ENCODE assay signal across 10 cellular contexts in the genomic region with DNA sequence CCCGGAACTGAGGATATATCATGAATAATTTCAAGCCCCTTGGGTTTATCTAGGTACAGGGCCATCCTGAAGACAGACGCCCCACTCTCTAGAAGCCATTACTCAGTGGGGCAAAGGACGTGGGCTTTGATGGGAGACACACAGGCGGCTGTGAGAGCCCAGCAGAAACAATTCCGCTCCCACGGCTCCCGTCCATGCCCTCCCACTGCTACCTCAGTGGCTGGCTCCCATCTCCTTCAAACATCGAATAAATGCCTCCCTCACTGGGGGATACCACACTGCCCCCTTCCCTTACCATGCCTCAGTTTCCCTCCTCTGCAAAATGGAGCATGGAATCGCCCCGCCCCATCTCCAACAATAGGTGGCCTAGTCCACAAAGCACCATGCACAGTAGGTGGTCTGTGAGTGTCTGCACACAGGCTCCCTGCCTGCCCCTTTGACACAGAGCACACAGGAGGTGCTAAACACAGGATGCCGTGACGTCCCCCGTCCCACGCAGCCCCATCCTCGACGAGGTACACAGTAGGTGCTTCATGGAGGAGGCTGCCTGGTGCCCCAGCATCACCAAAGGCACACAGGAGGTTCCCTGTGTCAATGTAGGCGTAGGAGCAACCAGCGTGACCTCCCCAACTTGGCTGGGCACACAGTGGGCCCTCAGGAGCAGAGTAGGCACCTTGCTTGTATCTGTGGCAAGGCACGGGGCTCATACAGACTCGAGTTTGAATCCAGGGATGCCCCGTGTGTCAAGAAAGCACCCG. TPM values are rescaled to one million over a fixed set of nuclear protein-coding genes. Genes with fewer than 3 reads are reported as not detected.
A peak's percentile ranks its signal among the peaks of the same experiment; 100 is the strongest.
DNase-seq lines count a peak whose midpoint lies in the region; ATAC-seq and TF ChIP-seq lines count a peak whose summit lies in the region.
"Had no signal": no experiment of that assay in that cellular context is flagged by ENCODE, and none has a peak within 500 bp of the region (broad histone marks: within the 10 kb centered on the region; RNA-seq: fewer than 3 reads in every experiment).

No MANE protein-coding gene starts in this region.

- no peak overlapping the region for H3K18ac ChIP-seq in mesenchymal stem cell (ENCODE audit: low read depth in 1 of 2, low read length in 2 of 2)

- H4K20me1 ChIP-seq in Karpas-422 (ENCODE audit: insufficient read depth, low read depth, low read length) = peaks cover 40% of the 10 kb centered on the region

- H3K27me3 ChIP-seq in mesenchymal stem cell (ENCODE audit: control insufficient read depth in 1 of 2, insufficient read depth in 1 of 2, low read length in 2 of 2) (peaks cover 5 to 14% of the 10 kb centered on the region in 2 experiments), suprapubic skin (peaks cover 8% of the 10 kb centered on the region), Karpas-422 (ENCODE audit: low read length) (no peaks in the 10 kb centered on the region)

- H3K14ac ChIP-seq in mesenchymal stem cell (ENCODE audit: low read length in 2 of 2) = no peak overlapping the region

- H4K8ac ChIP-seq in mesenchymal stem cell (ENCODE audit: low read length) = no peak overlapping the region

- no peak overlapping the region for H4K91ac ChIP-seq in mesenchymal stem cell (ENCODE audit: low read length)

- peak overlapping the region; percentile 65 for H3K4me3 ChIP-seq in astrocyte of the spinal cord (ENCODE audit: low read depth, low read length)
- H3K4me3 ChIP-seq in mesenchymal stem cell (ENCODE audit: insufficient read depth in 1 of 2, low read depth in 1 of 2, low read length in 2 of 2) = peak overlapping the region in 1 of 2 experiments; percentile 83
- peak overlapping the region; percentile 89 for H3K4me3 ChIP-seq in suprapubic skin
- no peak overlapping the region for H3K4me3 ChIP-seq in Karpas-422 (ENCODE audit: low read length)

- H3K9me3 Mint-ChIP-seq in activated naive CD8-positive, alpha-beta T cell (ENCODE audit: low read depth) = no peaks in the 10 kb centered on the region
- no peaks in the 10 kb centered on the region for H3K9me3 Mint-ChIP-seq in activated naive CD8-positive, alpha-beta T cell treated with anti-CD3 and anti-CD28 coated beads, Interleukin-2, amount 50 U/mL, for 24 hours

- no peaks in the 10 kb centered on the region for H3K36me3 Mint-ChIP-seq in activated naive CD8-positive, alpha-beta T cell
- no peaks in the 10 kb centered on the region for H3K36me3 Mint-ChIP-seq in activated naive CD8-positive, alpha-beta T cell treated with anti-CD3 and anti-CD28 coated beads, Interleukin-2, amount 50 U/mL, for 24 hours (ENCODE audit: low read depth)

- no peak overlapping the region for H3K4me2 ChIP-seq in mesenchymal stem cell (ENCODE audit: low read length, poor library complexity, severe bottlenecking)
- H3K4me2 ChIP-seq in Karpas-422 (ENCODE audit: low read depth, low read length, poor library complexity, severe bottlenecking) = no peak overlapping the region

- DNase-seq in activated naive CD8-positive, alpha-beta T cell treated with anti-CD3 and anti-CD28 coated beads, Interleukin-2, amount 50 U/mL, for 24 hours = no peak
- DNase-seq in astrocyte of the spinal cord (ENCODE audit: low read depth, low spot score) = no peak
- DNase-seq in mesenchymal stem cell = no peak
- no peak for DNase-seq in suprapubic skin (ENCODE audit: low spot score in 2 of 2)
- DNase-seq in effector CD4-positive, alpha-beta T cell = no peak
- DNase-seq in Karpas-422 = no peak
- DNase-seq: NCI-H748 treated with DMSO at 0.1 percent for 48 hours had no signal

- no peaks in the 10 kb centered on the region for H3K27me3 Mint-ChIP-seq in activated naive CD8-positive, alpha-beta T cell
- H3K27me3 Mint-ChIP-seq in activated naive CD8-positive, alpha-beta T cell treated with anti-CD3 and anti-CD28 coated beads, Interleukin-2, amount 50 U/mL, for 24 hours = peaks cover 18% of the 10 kb centered on the region

- no peak for TF ChIP-seq POLR2A in suprapubic skin (IDR thresholded peaks at IDR 0.05)

- H3K23ac ChIP-seq in mesenchymal stem cell (ENCODE audit: low read length in 2 of 2) = no peak overlapping the region

- peak overlapping the region; percentile 69 for H3K9ac ChIP-seq in mesenchymal stem cell (ENCODE audit: low read length)
- no peak overlapping the region for H3K9ac ChIP-seq in Karpas-422 (ENCODE audit: low read length)

- H3K9me3 ChIP-seq in mesenchymal stem cell (ENCODE audit: control insufficient read depth, low read length) = no peaks in the 10 kb centered on the region
- H3K9me3 ChIP-seq in suprapubic skin = no peaks in the 10 kb centered on the region
- H3K9me3 ChIP-seq in Karpas-422 (ENCODE audit: low read length) = no peaks in the 10 kb centered on the region

- peaks cover 15% of the 10 kb centered on the region for H3K79me2 ChIP-seq in Karpas-422 (ENCODE audit: low read length)

- H3K4ac ChIP-seq in mesenchymal stem cell (ENCODE audit: low read depth in 1 of 2, low read length in 2 of 2) = no peak overlapping the region

- H3K4me3 Mint-ChIP-seq in activated naive CD8-positive, alpha-beta T cell = peak overlapping the region; percentile 63
- H3K4me3 Mint-ChIP-seq in activated naive CD8-positive, alpha-beta T cell treated with anti-CD3 and anti-CD28 coated beads, Interleukin-2, amount 50 U/mL, for 24 hours = no peak overlapping the region

- H3K27ac ChIP-seq in mesenchymal stem cell (ENCODE audit: low read length, poor library complexity, severe bottlenecking) (no peak overlapping the region), suprapubic skin (no peak overlapping the region), Karpas-422 (ENCODE audit: low read length) (no peak overlapping the region)
- H3K27ac ChIP-seq: VCaP had no signal

- no peak overlapping the region for H2BK12ac ChIP-seq in mesenchymal stem cell (ENCODE audit: low read length in 2 of 2)

- in situ Hi-C loops in astrocyte of the spinal cord (cut with HindIII; ENCODE audit: low sequenced_read_pairs) = no loop called here

- TF ChIP-seq CTCF in astrocyte of the spinal cord (IDR thresholded peaks at IDR 0.05; ENCODE audit: low read depth, low read length) (no peak), suprapubic skin (IDR thresholded peaks at IDR 0.05) (no peak)

- no peak overlapping the region for H3K27ac Mint-ChIP-seq in activated naive CD8-positive, alpha-beta T cell
- no peak overlapping the region for H3K27ac Mint-ChIP-seq in activated naive CD8-positive, alpha-beta T cell treated with anti-CD3 and anti-CD28 coated beads, Interleukin-2, amount 50 U/mL, for 24 hours

- H2BK5ac ChIP-seq in mesenchymal stem cell (ENCODE audit: low read depth, low read length, poor library complexity, severe bottlenecking) = no peak overlapping the region

- WGBS in mesenchymal stem cell = 84% methylated on average over 22 of the region's 22 CpGs
- 89% methylated on average over 10 of the region's 22 CpGs for WGBS in suprapubic skin

- TF ChIP-seq EP300 in suprapubic skin (IDR thresholded peaks at IDR 0.05) = no peak

- no peak overlapping the region for H2AK5ac ChIP-seq in mesenchymal stem cell (ENCODE audit: low read length, severe bottlenecking)

- peaks cover 28% of the 10 kb centered on the region for H3K79me1 ChIP-seq in mesenchymal stem cell (replicated peaks; ENCODE audit: low read length, poor library complexity, severe bottlenecking)

- peaks cover 14% of the 10 kb centered on the region for H3K4me1 Mint-ChIP-seq in activated naive CD8-positive, alpha-beta T cell (ENCODE audit: low read depth)
- peaks cover 9% of the 10 kb centered on the region for H3K4me1 Mint-ChIP-seq in activated naive CD8-positive, alpha-beta T cell treated with anti-CD3 and anti-CD28 coated beads, Interleukin-2, amount 50 U/mL, for 24 hours

- H3K9me2 ChIP-seq in Karpas-422 (replicated peaks; ENCODE audit: insufficient read depth, low read length) = no peaks in the 10 kb centered on the region

- no peak for ATAC-seq in activated naive CD8-positive, alpha-beta T cell treated with anti-CD3 and anti-CD28 coated beads, Interleukin-2, amount 50 U/mL, for 24 hours
- ATAC-seq in GM18858 (IDR thresholded peaks at IDR 0.05; ENCODE audit: unreplicated experiment) = no peak

- H2BK15ac ChIP-seq in mesenchymal stem cell (ENCODE audit: low read depth, poor library complexity, severe bottlenecking) = no peak overlapping the region

- peaks cover 25% of the 10 kb centered on the region for H3K4me1 ChIP-seq in mesenchymal stem cell (ENCODE audit: control insufficient read depth, insufficient read depth, low read depth, low read length)
- H3K4me1 ChIP-seq in suprapubic skin = peaks cover 47% of the 10 kb centered on the region
- peaks cover 16% of the 10 kb centered on the region for H3K4me1 ChIP-seq in Karpas-422 (ENCODE audit: low read length)

- H3K36me3 ChIP-seq in mesenchymal stem cell (ENCODE audit: control insufficient read depth in 1 of 2, insufficient read depth in 2 of 2, low read depth in 1 of 2, low read length in 2 of 2) (no peaks in the 10 kb centered on the region), suprapubic skin (no peaks in the 10 kb centered on the region), Karpas-422 (ENCODE audit: insufficient read depth, low read length) (no peaks in the 10 kb centered on the region)

- no peak overlapping the region for H2BK120ac ChIP-seq in mesenchymal stem cell (ENCODE audit: low read depth, low read length)

- H2AFZ ChIP-seq in mesenchymal stem cell (ENCODE audit: low read depth, low read length) = no peak overlapping the region
- H2AFZ ChIP-seq in Karpas-422 (ENCODE audit: low read length) = no peak overlapping the region

RNA-seq across cellular contexts. Expression of gene PTPRS, which starts 46.0 kb away (rescaled TPM):
- polyA plus RNA-seq in mesenchymal stem cell (2013, experiment 1 of 2) = 35.3 TPM
- polyA plus RNA-seq in mesenchymal stem cell (2013, experiment 2 of 2) = 33.9 TPM
- 100 to 1,000 TPM; 116 to 182 (median 159) TPM for total RNA-seq in suprapubic skin
- total RNA-seq in Karpas-422 (2014; rRNA removed; shearing (Covaris generic); ENCODE audit: low replicate concordance) = 36.6 and 98.0 TPM in 2 replicates
